In the genomic region with DNA sequence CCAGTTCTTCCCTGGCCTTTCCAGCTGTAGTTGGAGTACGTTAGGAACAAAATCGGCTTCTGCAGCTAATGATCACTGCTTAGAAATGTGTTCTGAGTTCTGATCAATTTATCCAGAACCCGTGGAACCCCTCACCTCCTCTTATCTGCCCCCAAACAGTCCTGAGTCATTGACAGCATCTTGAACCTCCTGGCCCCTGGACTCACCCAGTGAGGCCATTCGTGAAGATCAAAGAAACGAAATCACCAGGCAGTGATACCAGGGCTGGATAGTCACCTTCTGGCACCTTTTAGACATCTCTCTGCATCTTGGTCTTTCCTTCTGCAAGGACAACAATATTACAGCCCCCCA, we compare ENCODE assay signal across 8 cellular contexts. TPM values are rescaled to one million over a fixed set of nuclear protein-coding genes. Genes with fewer than 3 reads are reported as not detected.
DNase-seq lines count a peak whose midpoint lies in the region; ATAC-seq and TF ChIP-seq lines count a peak whose summit lies in the region.
"Had no signal": no experiment of that assay in that cellular context is flagged by ENCODE, and none has a peak within 500 bp of the region (broad histone marks: within the 10 kb centered on the region; RNA-seq: fewer than 3 reads in every experiment).

No MANE protein-coding gene starts in this region.

- H3K27me3 ChIP-seq in CD4-positive, alpha-beta memory T cell (ENCODE audit: insufficient read depth, low read length): no peaks in the 10 kb centered on the region
- no peaks in the 10 kb centered on the region for H3K27me3 ChIP-seq in WERI-Rb-1 (ENCODE audit: insufficient read depth, low read depth, severe bottlenecking)
- H3K27me3 ChIP-seq: Peyer's patch had no signal

- no peak overlapping the region for H3K4me3 ChIP-seq in CD4-positive, alpha-beta memory T cell (ENCODE audit: low read length in 2 of 2)
- H3K4me3 ChIP-seq in WERI-Rb-1 (ENCODE audit: low read depth, low read length): no peak overlapping the region
- H3K4me3 ChIP-seq: mucosa of descending colon had no signal

- CTCF ChIA-PET in CD4-positive, alpha-beta memory T cell (lab: Charles Lee; ENCODE audit: partially characterized antibody): interaction anchor here (0.6 to 11.2 kb wide), 18 partner anchors 11 to 517 kb away, joined by 3 to 232 read pairs (median 4); no protein-coding TSS in a partner anchor

- H3K4me3 Mint-ChIP-seq in CD4-positive, alpha-beta memory T cell: peak overlapping the region in 4 of 8 donors; percentile 20 to 49 (median 44)
- H3K4me3 Mint-ChIP-seq: CD14-positive monocyte had no signal

- H3K27me3 Mint-ChIP-seq in CD4-positive, alpha-beta memory T cell: no peaks in the 10 kb centered on the region

- H3K9me3 ChIP-seq in CD4-positive, alpha-beta memory T cell (ENCODE audit: control insufficient read depth in 1 of 2, low read length in 2 of 2): no peaks in the 10 kb centered on the region
- no peaks in the 10 kb centered on the region for H3K9me3 ChIP-seq in WERI-Rb-1 (ENCODE audit: severe bottlenecking)
- H3K9me3 ChIP-seq: mucosa of descending colon, Peyer's patch had no signal

- H3K4me1 ChIP-seq in CD4-positive, alpha-beta memory T cell (ENCODE audit: insufficient read depth, low read length): peaks cover 10% of the 10 kb centered on the region
- H3K4me1 ChIP-seq: foreskin keratinocyte had no signal

- POLR2A ChIA-PET in CD4-positive, alpha-beta memory T cell (lab: Charles Lee; ENCODE audit: partially characterized antibody): interaction anchor here (1.0 to 7.9 kb wide), 10 partner anchors 17 to 159 kb away, joined by 3 to 108 read pairs (median 7); a partner anchor contains a TSS

- peak overlapping the region in 4 of 7 donors; percentile 11 to 86 (median 63) for H3K27ac Mint-ChIP-seq in CD4-positive, alpha-beta memory T cell
- H3K27ac Mint-ChIP-seq: CD14-positive monocyte had no signal

- H3K27ac ChIP-seq in CD4-positive, alpha-beta memory T cell (ENCODE audit: low read depth, low read length): no peak overlapping the region
- H3K27ac ChIP-seq in WERI-Rb-1: peak overlapping the region; percentile 23
- H3K27ac ChIP-seq: foreskin keratinocyte had no signal

- H3K9me3 Mint-ChIP-seq in CD4-positive, alpha-beta memory T cell: no peaks in the 10 kb centered on the region

- TF ChIP-seq CTCF in WERI-Rb-1 (IDR thresholded peaks at IDR 0.05; ENCODE audit: low read depth, low read length): no peak

- DNase-seq in CD4-positive, alpha-beta memory T cell: no peak
- DNase-seq in WERI-Rb-1: no peak
- DNase-seq in stimulated activated naive CD4-positive, alpha-beta T cell treated with Interleukin-2 at 50 U/mL for 16 hours (lab: John Stamatoyannopoulos, UW): no peak

- ATAC-seq in GM18520 (IDR thresholded peaks at IDR 0.05; ENCODE audit: unreplicated experiment): no peak

- H3K36me3 ChIP-seq in CD4-positive, alpha-beta memory T cell (ENCODE audit: insufficient read depth, low read length): no peaks in the 10 kb centered on the region
- no peaks in the 10 kb centered on the region for H3K36me3 ChIP-seq in WERI-Rb-1
- H3K36me3 ChIP-seq: Peyer's patch had no signal

- peaks cover 0 to 8% (median 4%) of the 10 kb centered on the region in 4 donors for H3K4me1 Mint-ChIP-seq in CD4-positive, alpha-beta memory T cell

- no peaks in the 10 kb centered on the region for H3K36me3 Mint-ChIP-seq in CD4-positive, alpha-beta memory T cell
- H3K36me3 Mint-ChIP-seq: CD14-positive monocyte had no signal

- intact Hi-C loops in CD4-positive, alpha-beta memory T cell (cut with micrococcal nuclease): loop anchor here (1.0 to 5.0 kb wide), 4 partner anchors 62 to 179 kb away; no protein-coding TSS in a partner anchor

RNA-seq across cellular contexts. Expression of a gene that starts 17.0 kb away (rescaled TPM):
- total RNA-seq in CD4-positive, alpha-beta memory T cell: 100 to 1,000 TPM; 183 to 184 TPM
- polyA plus RNA-seq in CD4-positive, alpha-beta memory T cell: 10 to 100 TPM; 36.2 to 66.9 TPM

RNA-seq across cellular contexts. Expression of a gene that starts 20.4 kb away (rescaled TPM):
- under 1 TPM; 0.19 to 0.20 TPM for total RNA-seq in CD4-positive, alpha-beta memory T cell
- not detected for polyA plus RNA-seq in CD4-positive, alpha-beta memory T cell
- total RNA-seq: Peyer's patch had no signal
- polyA plus RNA-seq: CD14-positive monocyte had no signal

RNA-seq across cellular contexts. Expression of a gene that starts 41.7 kb away (rescaled TPM):
- under 1 TPM in 1 of 2 experiments, not detected in 1; 0.35 TPM for total RNA-seq in CD4-positive, alpha-beta memory T cell
- 1 to 10 TPM in 1 of 2 donors, not detected in 1; 1.0 TPM for polyA plus RNA-seq in CD4-positive, alpha-beta memory T cell
- total RNA-seq: foreskin keratinocyte, Peyer's patch had no signal
- polyA plus RNA-seq: CD14-positive monocyte had no signal

RNA-seq across cellular contexts. Expression of a gene that starts 46.1 kb away (rescaled TPM):
- total RNA-seq in CD4-positive, alpha-beta memory T cell: not detected
- under 1 TPM in 1 of 2 donors, not detected in 1; 0.37 TPM for polyA plus RNA-seq in CD4-positive, alpha-beta memory T cell

RNA-seq across cellular contexts. Expression of a gene that starts 48.3 kb away (rescaled TPM):
- total RNA-seq in CD4-positive, alpha-beta memory T cell: 10 to 100 TPM; 86.5 to 92.4 TPM
- 10 to 100 TPM; 59.1 to 84.9 TPM for polyA plus RNA-seq in CD4-positive, alpha-beta memory T cell
